ENCODE assay signal across 1 cellular context in the genomic region with DNA sequence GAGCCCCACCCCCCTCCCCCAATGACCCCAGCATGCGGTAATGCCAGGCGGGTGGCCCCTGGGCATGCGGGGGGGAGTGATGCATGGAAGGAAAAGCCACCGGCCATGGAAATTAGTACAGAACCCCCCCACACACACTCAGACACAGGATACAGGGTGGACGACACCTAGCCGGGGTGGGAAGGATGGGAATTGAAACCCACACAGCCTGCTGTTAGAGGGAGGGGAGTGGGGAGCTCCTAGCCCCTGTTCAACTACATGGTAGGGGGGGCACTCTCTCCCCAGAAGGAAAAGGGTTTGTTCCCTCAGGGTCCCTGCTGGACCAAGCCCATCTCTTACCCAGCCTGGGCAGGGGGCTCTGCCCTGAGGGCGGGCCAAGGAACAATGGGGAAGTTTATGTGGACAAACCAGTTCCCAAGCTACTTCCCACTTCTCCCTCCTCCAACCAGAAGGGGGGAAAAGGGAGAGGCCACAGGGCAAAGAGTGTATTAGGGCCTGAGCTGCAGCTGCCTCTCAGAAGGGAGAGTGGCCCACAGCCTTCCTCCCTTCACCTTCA.
TF ChIP-seq lines count a peak whose summit lies in the region.

No MANE protein-coding gene starts in this region.

TF ChIP-seq in A549, 52 proteins besides CTCF, POLR2A, EP300 and RAD21:
- TF ChIP-seq HMGXB4 (CRISPR knock-in tag; IDR thresholded peaks at IDR 0.05; ENCODE audit: borderline replicate concordance), result no peak
- TF ChIP-seq BCL3 (IDR thresholded peaks at IDR 0.05), result 0 out of 3 replicates have a peak, but pooled peaks have one; percentile 12
- TF ChIP-seq RARB (CRISPR knock-in tag; IDR thresholded peaks at IDR 0.05), result 0 out of 2 replicates have a peak, but pooled peaks have one; percentile 54
